In genomic region chr17:70913086-70913485, GRCh38 we compare ENCODE assay signal across 27 cellular contexts.
A peak's percentile ranks its signal among the peaks of the same experiment; 100 is the strongest.
DNase-seq lines count a peak whose midpoint lies in the region; ATAC-seq and TF ChIP-seq lines count a peak whose summit lies in the region.
"Had no signal": no experiment of that assay in that cellular context is flagged by ENCODE, and none has a peak within 500 bp of the region (broad histone marks: within the 10 kb centered on the region; RNA-seq: fewer than 3 reads in every experiment).

No MANE protein-coding gene starts in this region.

- no peak for TF ChIP-seq CTCF in AG10803 (conservative IDR thresholded peaks at IDR 0.05; ENCODE audit: low read length)
- no peak for TF ChIP-seq CTCF in astrocyte of the cerebellum (IDR thresholded peaks at IDR 0.05; ENCODE audit: low read depth, low read length, missing control alignments)
- no peak for TF ChIP-seq CTCF in fibroblast of mammary gland (conservative IDR thresholded peaks at IDR 0.05; ENCODE audit: control insufficient read depth, insufficient read depth, low read depth, low read length)

- peak; percentile 66 for DNase-seq in AG10803 (ENCODE audit: low read depth)
- peak; percentile 22 for DNase-seq in astrocyte of the cerebellum (ENCODE audit: low read depth)
- DNase-seq in fibroblast of mammary gland (ENCODE audit: low read depth) = peak; percentile 38
- DNase-seq in skeletal muscle cell (ENCODE audit: low read depth) = peak; percentile 22
- DNase-seq: activated CD4-positive, alpha-beta T cell treated with anti-CD3 and anti-CD28 coated beads, Interleukin-2, amount 50 U/mL, for 4 hours; activated naive CD4-positive, alpha-beta T cell treated with anti-CD3 and anti-CD28 coated beads for 36 hours; AML-193; CD4-positive, alpha-beta memory T cell; DMS 273 treated with DMSO at 0.1 percent for 48 hours; H9; heart right ventricle; KG1; kidney glomerular epithelial cell; NCI-H1417 treated with DMSO at 0.1 percent for 48 hours; NCI-H2081; NCI-H345; NCI-H774; SJCRH30; stimulated activated CD4-positive, alpha-beta T cell treated with anti-CD3 and anti-CD28 coated beads, Interleukin-4, amount 100 ng/mL, for 24 hours; substantia nigra had no signal

- ATAC-seq in HG03354 (IDR thresholded peaks at IDR 0.05; ENCODE audit: poor library complexity, severe bottlenecking, unreplicated experiment) (no peak), HG02623 (IDR thresholded peaks at IDR 0.05; ENCODE audit: unreplicated experiment) (no peak), GM21447 (IDR thresholded peaks at IDR 0.05; ENCODE audit: unreplicated experiment) (no peak), HG02870 (IDR thresholded peaks at IDR 0.05; ENCODE audit: unreplicated experiment) (no peak)
- ATAC-seq: heart right ventricle; stimulated activated effector memory CD8-positive, alpha-beta T cell treated with anti-CD3 and anti-CD28 coated beads, Interleukin-12 subunit alpha, Interleukin-12 subunit beta, amount 100 ng/mL, for 72 hours had no signal

- H3K4me3 ChIP-seq in AG10803 (ENCODE audit: low read length) = no peak overlapping the region
- H3K4me3 ChIP-seq in astrocyte of the cerebellum (ENCODE audit: low read depth, low read length) = no peak overlapping the region
- H3K4me3 ChIP-seq in fibroblast of mammary gland (ENCODE audit: control insufficient read depth, low read depth, low read length) = no peak overlapping the region
- H3K4me3 ChIP-seq in skeletal muscle cell (ENCODE audit: low read depth, low read length) = no peak overlapping the region
- H3K4me3 ChIP-seq: heart right ventricle, lung, right atrium auricular region, SJCRH30 had no signal

- in situ Hi-C loops in astrocyte of the cerebellum (cut with HindIII; ENCODE audit: low sequenced_read_pairs) = no loop called here
